In the genomic region with DNA sequence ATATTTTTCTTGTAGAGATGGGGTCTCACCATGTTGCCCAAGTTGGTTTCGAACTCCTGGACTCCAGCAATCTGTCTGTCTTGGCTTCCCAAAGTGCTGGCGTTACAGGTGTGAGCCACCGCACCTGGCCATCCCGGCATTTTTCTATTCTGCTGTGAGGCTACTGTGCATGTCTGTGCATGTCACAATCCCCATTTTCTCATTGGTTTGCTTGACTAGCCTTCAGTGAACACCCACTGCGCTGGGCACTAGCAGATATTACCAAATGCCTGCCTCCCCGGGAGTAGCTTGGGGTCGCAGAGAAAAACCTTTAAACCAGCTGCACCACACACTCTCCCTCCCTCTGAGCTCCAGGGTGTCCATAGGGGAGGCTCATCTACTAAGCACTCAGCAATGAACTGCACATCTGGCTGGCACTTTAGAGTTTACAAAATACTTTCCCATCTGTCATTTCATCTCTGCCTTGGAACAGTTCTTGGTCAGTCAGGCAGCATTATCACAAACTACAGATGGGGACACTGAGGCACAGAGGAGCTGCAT, we compare ENCODE assay signal across 10 cellular contexts. TPM values are rescaled to one million over a fixed set of nuclear protein-coding genes. Genes with fewer than 3 reads are reported as not detected.
DNase-seq lines count a peak whose midpoint lies in the region; ATAC-seq and TF ChIP-seq lines count a peak whose summit lies in the region.
"Had no signal": no experiment of that assay in that cellular context is flagged by ENCODE, and none has a peak within 500 bp of the region (broad histone marks: within the 10 kb centered on the region; RNA-seq: fewer than 3 reads in every experiment).

No MANE protein-coding gene starts in this region.

- H3K4me3 Mint-ChIP-seq in T-cell: no peak overlapping the region

- peaks cover 72 to 73% (median 72%) of the 10 kb centered on the region in 3 donors for H3K4me1 Mint-ChIP-seq in T-cell

- H3K4me1 ChIP-seq in GM23248 (ENCODE audit: insufficient read depth) (peaks cover 51% of the 10 kb centered on the region), esophagus squamous epithelium (peaks cover 43 to 88% (median 64%) of the 10 kb centered on the region in 3 donors), gastrocnemius medialis (peaks cover 78 to 87% of the 10 kb centered on the region in 2 donors)

- H3K27ac ChIP-seq in GM23248 (peak overlapping the region; percentile 96), esophagus squamous epithelium (peak overlapping the region; percentile 98 to 100 (median 98)), gastrocnemius medialis (peak overlapping the region; percentile 89 to 100 (median 98))

- peaks cover 7% of the 10 kb centered on the region for H4K20me1 ChIP-seq in GM23248 (ENCODE audit: insufficient read depth)

- peak overlapping the region; percentile 55 for H3K4me2 ChIP-seq in GM23248 (ENCODE audit: unreplicated experiment)

- TF ChIP-seq CTCF in esophagus squamous epithelium (IDR thresholded peaks at IDR 0.05) (no peak), gastrocnemius medialis (IDR thresholded peaks at IDR 0.05 in 4 of 5, conservative IDR thresholded peaks at IDR 0.05 in 1 of 5) (no peak)

- H3K36me3 ChIP-seq in GM23248 (ENCODE audit: low read depth) (peaks cover 14% of the 10 kb centered on the region; the same call in 1 of the 2 replicates), esophagus squamous epithelium (peaks cover 0 to 50% (median 0%) of the 10 kb centered on the region in 3 donors), gastrocnemius medialis (no peaks in the 10 kb centered on the region), H7 (replicated peaks; ENCODE audit: control insufficient read depth, insufficient read depth, low read length) (peaks cover 46% of the 10 kb centered on the region)

- H3K27ac Mint-ChIP-seq in T-cell: peak overlapping the region; percentile 85 to 95

- H3K4me3 ChIP-seq in GM23248: peak overlapping the region; percentile 100; the same call in 1 of the 2 replicates
- peak overlapping the region in 1 of 4 donors; percentile 74 for H3K4me3 ChIP-seq in esophagus squamous epithelium
- peak overlapping the region in 1 of 4 donors; percentile 11 for H3K4me3 ChIP-seq in gastrocnemius medialis
- no peak overlapping the region for H3K4me3 ChIP-seq in H7 (ENCODE audit: insufficient read depth, low read depth, low read length)

- DNase-seq in GM23248 (peak; percentile 42), T-cell (no peak), esophagus squamous epithelium (lab: John Stamatoyannopoulos, UW) (no peak), gastrocnemius medialis (no peak), cerebellar cortex (ENCODE audit: low spot score) (no peak), NCI-H1436 treated with DMSO at 0.1 percent for 48 hours (lab: John Stamatoyannopoulos, UW) (no peak), H7 (no peak)
- DNase-seq: GDM1, occipital lobe had no signal

- H3K27me3 ChIP-seq in GM23248 (replicated peaks; ENCODE audit: insufficient read depth): no peaks in the 10 kb centered on the region
- H3K27me3 ChIP-seq in esophagus squamous epithelium: no peaks in the 10 kb centered on the region
- no peaks in the 10 kb centered on the region for H3K27me3 ChIP-seq in gastrocnemius medialis
- H3K27me3 ChIP-seq in H7 (ENCODE audit: control insufficient read depth, insufficient read depth, low read length): no peaks in the 10 kb centered on the region

- 80 to 82% methylated on average over 7 of the region's 7 CpGs for WGBS in GM23248 (ENCODE audit: low coverage in 1 of 2, low lambda C conversion rate in 2 of 2, missing lambda C conversion rate in 2 of 2), 2 experiments
- WGBS in esophagus squamous epithelium, 2 donors: 56 to 57% methylated on average over 7 of the region's 7 CpGs

- POLR2A ChIA-PET in T-cell (lab: Charles Lee): interaction anchor here in 1 of 2 donors (0.5 kb wide), 1 partner anchor 26 kb away, joined by 3 read pairs; no protein-coding TSS in a partner anchor

- peaks cover 62% of the 10 kb centered on the region for H3F3A ChIP-seq in GM23248 (ENCODE audit: insufficient read depth)

- no peak overlapping the region for H2AFZ ChIP-seq in GM23248

- no peaks in the 10 kb centered on the region for H3K27me3 Mint-ChIP-seq in T-cell

- peaks cover 94% of the 10 kb centered on the region for H3K79me2 ChIP-seq in GM23248 (ENCODE audit: insufficient read depth)

- peak overlapping the region; percentile 99 for H3K9ac ChIP-seq in GM23248

- in situ Hi-C loops in GM23248 (cut with MboI): no loop called here
- in situ Hi-C loops in gastrocnemius medialis (cut with MboI; ENCODE audit: low sequenced_read_pairs in 4 of 4): no loop called here

- CTCF ChIA-PET in T-cell (lab: Charles Lee): no interaction called here

- H3K9me3 ChIP-seq in GM23248 (ENCODE audit: low read depth) (no peaks in the 10 kb centered on the region), esophagus squamous epithelium (no peaks in the 10 kb centered on the region), gastrocnemius medialis (no peaks in the 10 kb centered on the region)

- H3K9me3 Mint-ChIP-seq in T-cell: no peaks in the 10 kb centered on the region

- ATAC-seq in T-cell (replicated peaks in 1 of 4) (no peak), gastrocnemius medialis (no peak), HG02885 (IDR thresholded peaks at IDR 0.05; ENCODE audit: poor library complexity, unreplicated experiment) (no peak)

- intact Hi-C loops in esophagus squamous epithelium (cut with DNase I): no loop called here
- intact Hi-C loops in gastrocnemius medialis (cut with DNase I; ENCODE audit: low total_unique reads): no loop called here

- H3K36me3 Mint-ChIP-seq in T-cell: peaks cover 3% of the 10 kb centered on the region

- no peak for TF ChIP-seq POLR2A in esophagus squamous epithelium (IDR thresholded peaks at IDR 0.05)
- no peak for TF ChIP-seq POLR2A in gastrocnemius medialis (IDR thresholded peaks at IDR 0.05)

- no peaks in the 10 kb centered on the region for H3K9me2 ChIP-seq in GM23248 (ENCODE audit: insufficient read depth)

RNA-seq across cellular contexts. Expression of a gene that starts 4.9 kb away (rescaled TPM):
- 117 and 130 TPM in 2 replicates for total RNA-seq in GM23248 (2014; rRNA removed; shearing (Covaris generic))
- polyA plus RNA-seq in GM23248 (2016; fragmentation: Nextera tagmentation; extraction: Ambion mirVana): 46.9 and 48.1 TPM in 2 replicates
- 100 to 1,000 TPM; 105 to 142 (median 115) TPM for total RNA-seq in T-cell
- total RNA-seq in esophagus squamous epithelium: 10 to 100 TPM; 40.8 to 94.4 (median 55.9) TPM
- total RNA-seq in gastrocnemius medialis: 10 to 100 TPM; 29.8 to 66.3 (median 40.3) TPM
- 307 and 335 TPM in 2 replicates for total RNA-seq in H7 (2014; rRNA removed; shearing (Covaris generic))

RNA-seq across cellular contexts. Expression of a gene that starts 39.5 kb away (rescaled TPM):
- total RNA-seq in GM23248 (2014; rRNA removed; shearing (Covaris generic)): 73.2 and 91.0 TPM in 2 replicates
- polyA plus RNA-seq in GM23248 (2016; fragmentation: Nextera tagmentation; extraction: Ambion mirVana): 82.7 and 83.7 TPM in 2 replicates
- 10 to 100 TPM; 30.8 to 41.3 (median 35.8) TPM for total RNA-seq in T-cell
- total RNA-seq in esophagus squamous epithelium: 10 to 100 TPM; 22.5 to 55.1 (median 28.3) TPM
- 10 to 100 TPM; 25.4 to 40.7 (median 31.2) TPM for total RNA-seq in gastrocnemius medialis
- 44.5 and 46.9 TPM in 2 replicates for total RNA-seq in H7 (2014; rRNA removed; shearing (Covaris generic))
